8 cellular contexts compared by ENCODE assay signal in genomic region chr5:8756498-8757084, GRCh38.
A peak's percentile ranks its signal among the peaks of the same experiment; 100 is the strongest.
DNase-seq lines count a peak whose midpoint lies in the region; ATAC-seq and TF ChIP-seq lines count a peak whose summit lies in the region.

No MANE protein-coding gene starts in this region.

- POLR2A ChIA-PET in IMR-90 (lab: Charles Lee; ENCODE audit: unreplicated experiment) = no interaction called here

- in situ Hi-C loops in IMR-90 (cut with MboI; ENCODE audit: low sequenced_read_pairs) = loop anchor here (5.0 to 25.0 kb wide), 2 partner anchors 451 to 781 kb away; partner anchors contain the start of gene SEMA5A

- H4K20me1 ChIP-seq in IMR-90 (ENCODE audit: insufficient read depth, low read length) = no peaks in the 10 kb centered on the region

- no peak overlapping the region for H2AK9ac ChIP-seq in IMR-90 (replicated peaks; ENCODE audit: low read depth, low read length, poor library complexity)

- peak; percentile 63; the same call in 1 of the 2 replicates for ATAC-seq in IMR-90 (ENCODE audit: low read depth)
- no peak for ATAC-seq in GM19463 (IDR thresholded peaks at IDR 0.05; ENCODE audit: unreplicated experiment)
- ATAC-seq in HG03108 (IDR thresholded peaks at IDR 0.05; ENCODE audit: unreplicated experiment) = no peak
- no peak for ATAC-seq in HG02623 (IDR thresholded peaks at IDR 0.05; ENCODE audit: unreplicated experiment)

- no peak overlapping the region for H3K23ac ChIP-seq in IMR-90 (ENCODE audit: low read depth, low read length)

- H3K9ac ChIP-seq in IMR-90 (ENCODE audit: low read depth, low read length) = no peak overlapping the region

- no peak overlapping the region for H3K56ac ChIP-seq in IMR-90 (ENCODE audit: extremely low read depth, insufficient read depth, low read length)

- no peak overlapping the region for H3K4me2 ChIP-seq in IMR-90 (ENCODE audit: low read depth, low read length)

- H2BK20ac ChIP-seq in IMR-90 (ENCODE audit: low read depth, low read length) = no peak overlapping the region

- TF ChIP-seq CTCF in IMR-90 (conservative IDR thresholded peaks at IDR 0.05; ENCODE audit: low read depth, low read length) (peak; percentile 59), tibial artery (IDR thresholded peaks at IDR 0.05) (peak; percentile 14 to 19)

- no peak overlapping the region for H4K5ac ChIP-seq in IMR-90 (ENCODE audit: low read depth, low read length)

- no peak overlapping the region for H3K4ac ChIP-seq in IMR-90 (ENCODE audit: low read depth, low read length)

- intact Hi-C loops in IMR-90 (cut with micrococcal nuclease) = loop anchor here (1.0 to 5.0 kb wide), 3 partner anchors 401 to 786 kb away; no protein-coding TSS in a partner anchor
- intact Hi-C loops in tibial artery (cut with DNase I; ENCODE audit: low total_unique reads) = no loop called here

- BruUV-seq in IMR-90 (replicated peaks; lab: Mats Ljungman, UMichigan) = no TSS peak

- no peak overlapping the region for H2BK15ac ChIP-seq in IMR-90 (ENCODE audit: low read depth, low read length)

- no peak overlapping the region for H3K14ac ChIP-seq in IMR-90 (replicated peaks; ENCODE audit: low read depth, low read length)

- H2BK5ac ChIP-seq in IMR-90 (ENCODE audit: low read depth, low read length, poor library complexity, severe bottlenecking) = no peak overlapping the region

- peak overlapping the region; percentile 42; the same call in 1 of the 2 replicates for H2BK120ac ChIP-seq in IMR-90 (ENCODE audit: low read depth, low read length)

- peak; percentile 81 for TF ChIP-seq RAD21 in IMR-90 (IDR thresholded peaks at IDR 0.05; ENCODE audit: low read length)

- H3K18ac ChIP-seq in IMR-90 (ENCODE audit: low read depth, low read length) = no peak overlapping the region

- H3K9me3 ChIP-seq in IMR-90 (ENCODE audit: control insufficient read depth, insufficient read depth, low read length) (peaks cover 7% of the 10 kb centered on the region; the same call in 1 of the 2 replicates), tibial artery (no peaks in the 10 kb centered on the region)

- H4K91ac ChIP-seq in IMR-90 (ENCODE audit: insufficient read depth, low read depth, low read length) = no peak overlapping the region

- no peak overlapping the region for H2AFZ ChIP-seq in IMR-90 (replicated peaks; ENCODE audit: low read length, poor library complexity)

- no CpG with 5 or more reads among the region's 2 CpGs for WGBS in IMR-90 (ENCODE audit: extremely low coverage in 2 of 2, insufficient read length in 1 of 2), 2 experiments

- DNase-seq in DMS153 treated with DMSO at 0.1 percent for 48 hours (lab: John Stamatoyannopoulos, UW; ENCODE audit: unreplicated experiment) (peak; percentile 34), IMR-90 (peak; percentile 60), SHP77 (lab: John Stamatoyannopoulos, UW) (peak; percentile 43 to 62), hepatic stellate cell (ENCODE audit: low spot score) (peak; percentile 22), tibial artery (no peak)

- H3K27ac ChIP-seq in IMR-90 (ENCODE audit: insufficient read depth, low read length) (no peak overlapping the region), tibial artery (no peak overlapping the region)

- H3K27me3 ChIP-seq in IMR-90 (ENCODE audit: control insufficient read depth, insufficient read depth, low read length) = no peaks in the 10 kb centered on the region
- no peaks in the 10 kb centered on the region for H3K27me3 ChIP-seq in tibial artery

- H3K4me3 ChIP-seq in IMR-90 (ENCODE audit: insufficient read depth, low read depth, low read length) = no peak overlapping the region
- H3K4me3 ChIP-seq in tibial artery = no peak overlapping the region

- no peak overlapping the region for H4K8ac ChIP-seq in IMR-90 (ENCODE audit: low read depth in 2 of 2, low read length in 2 of 2)

- peaks cover 2% of the 10 kb centered on the region; the same call in 1 of the 2 replicates for H3K4me1 ChIP-seq in IMR-90 (ENCODE audit: control insufficient read depth, insufficient read depth, low read length)
- H3K4me1 ChIP-seq in tibial artery = no peaks in the 10 kb centered on the region

- CTCF ChIA-PET in IMR-90 (lab: Yijun Ruan, JAX) = interaction anchor here (0.6 to 2.9 kb wide), 3 partner anchors 9 to 197 kb away, joined by 3 to 10 read pairs (median 3); no protein-coding TSS in a partner anchor

- H3K36me3 ChIP-seq in IMR-90 (ENCODE audit: control insufficient read depth, insufficient read depth, low read length) = no peaks in the 10 kb centered on the region
- no peaks in the 10 kb centered on the region for H3K36me3 ChIP-seq in tibial artery

- no peaks in the 10 kb centered on the region for H3K9me1 ChIP-seq in IMR-90 (ENCODE audit: insufficient read depth, low read length)

- no peaks in the 10 kb centered on the region for H3K79me1 ChIP-seq in IMR-90 (ENCODE audit: low read depth in 1 of 2, low read length in 2 of 2)

- no peak overlapping the region for H2AK5ac ChIP-seq in IMR-90 (ENCODE audit: low read depth, low read length)

- TF ChIP-seq POLR2A in IMR-90 (IDR thresholded peaks at IDR 0.05; ENCODE audit: low read depth, low read length) = no peak

- dilution Hi-C loops in IMR-90 (cut with HindIII; ENCODE audit: low sequenced_read_pairs, unreplicated experiment) = no loop called here

TF ChIP-seq in IMR-90, 13 proteins besides CTCF, POLR2A, EP300 and RAD21:
- TF ChIP-seq SMC3 (IDR thresholded peaks at IDR 0.05; ENCODE audit: low read depth, low read length) (peak; percentile 81), MAFK (IDR thresholded peaks at IDR 0.05; ENCODE audit: low read depth, low read length) (no peak)
TF ChIP-seq in IMR-90: peak in this region for 1.

Comparison
In these comparisons a context has a peak if more than half of its experiments do, and no peak if none do; other contexts are left out.
1. DNase-seq: peak in DMS153 treated with DMSO at 0.1 percent for 48 hours (single experiment), IMR-90 (single experiment), SHP77 (2 of 2) and hepatic stellate cell (single experiment); none in tibial artery (0 of 2).